21 cellular contexts compared by ENCODE assay signal in the genomic region with DNA sequence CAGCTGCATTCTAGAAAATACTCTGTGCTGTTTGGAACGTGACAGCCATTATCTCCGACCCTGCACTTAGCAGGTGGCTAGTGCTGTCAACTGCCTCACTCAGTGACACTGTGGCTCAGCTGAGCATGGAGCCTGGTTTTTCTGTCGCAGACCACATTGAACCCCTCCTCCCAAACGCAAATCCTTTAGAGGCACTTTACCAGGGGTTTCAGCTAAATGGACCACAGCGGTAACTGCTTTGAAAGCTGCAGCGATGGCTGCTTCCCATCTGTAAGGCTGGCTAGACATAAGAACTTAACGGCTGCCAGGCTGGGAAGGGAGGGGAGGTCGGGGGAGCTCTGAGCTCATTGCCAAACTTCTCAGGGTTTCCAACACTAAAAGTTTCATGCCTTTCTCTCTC. TPM values are rescaled to one million over a fixed set of nuclear protein-coding genes. Genes with fewer than 3 reads are reported as not detected.
DNase-seq lines count a peak whose midpoint lies in the region; ATAC-seq and TF ChIP-seq lines count a peak whose summit lies in the region.
"Had no signal": no experiment of that assay in that cellular context is flagged by ENCODE, and none has a peak within 500 bp of the region (broad histone marks: within the 10 kb centered on the region; RNA-seq: fewer than 3 reads in every experiment).

No MANE protein-coding gene starts in this region.

- H3K27me3 Mint-ChIP-seq in WTC11 (ENCODE audit: low read depth): no peaks in the 10 kb centered on the region
- H3K27me3 Mint-ChIP-seq in endothelial cell (ENCODE audit: unreplicated experiment): peaks cover 7% of the 10 kb centered on the region

- H3K36me3 Mint-ChIP-seq in WTC11 (no peaks in the 10 kb centered on the region), endothelial cell (ENCODE audit: low read depth, unreplicated experiment) (no peaks in the 10 kb centered on the region)

- H3K9me3 Mint-ChIP-seq in WTC11 (no peaks in the 10 kb centered on the region), endothelial cell (ENCODE audit: unreplicated experiment) (no peaks in the 10 kb centered on the region)

- H3K27me3 ChIP-seq in cardiac muscle cell: no peaks in the 10 kb centered on the region
- no peaks in the 10 kb centered on the region for H3K27me3 ChIP-seq in right cardiac atrium (ENCODE audit: control insufficient read depth, insufficient read depth)
- no peaks in the 10 kb centered on the region for H3K27me3 ChIP-seq in lower lobe of right lung (ENCODE audit: low read depth)
- H3K27me3 ChIP-seq in upper lobe of right lung: no peaks in the 10 kb centered on the region
- H3K27me3 ChIP-seq: MG63 had no signal

- peaks cover 14% of the 10 kb centered on the region for H3K4me1 Mint-ChIP-seq in WTC11
- H3K4me1 Mint-ChIP-seq in endothelial cell (ENCODE audit: unreplicated experiment): peaks cover 35% of the 10 kb centered on the region

- CTCF ChIA-PET in WTC11 (lab: Charles Lee): interaction anchor here (0.7 to 2.3 kb wide), 5 partner anchors 9 to 224 kb away, joined by 3 to 14 read pairs (median 3); a partner anchor contains a TSS

- peak overlapping the region; percentile 63 for H3K27ac ChIP-seq in cardiac muscle cell
- no peak overlapping the region for H3K27ac ChIP-seq in right cardiac atrium (ENCODE audit: low read length)
- H3K27ac ChIP-seq in lower lobe of right lung: peak overlapping the region; percentile 69
- H3K27ac ChIP-seq in upper lobe of right lung: peak overlapping the region; percentile 32
- H3K27ac ChIP-seq: GM23248 had no signal

- ATAC-seq in right cardiac atrium: no peak
- peak; percentile 32 for ATAC-seq in WTC11
- no peak for ATAC-seq in lower lobe of right lung
- ATAC-seq in upper lobe of right lung: no peak
- ATAC-seq: Right ventricle myocardium inferior had no signal

- POLR2A ChIA-PET in WTC11 (lab: Charles Lee): no interaction called here

- peak; percentile 13 to 61 for DNase-seq in cardiac muscle cell (ENCODE audit: low read depth in 1 of 2, low spot score in 1 of 2)
- no peak for DNase-seq in right cardiac atrium
- no peak for DNase-seq in WTC11 (ENCODE audit: low spot score)
- DNase-seq in lower lobe of right lung: no peak
- DNase-seq in upper lobe of right lung: peak; percentile 21
- no peak for DNase-seq in endothelial cell (ENCODE audit: low spot score)
- no peak for DNase-seq in NCI-H2196 treated with DMSO at 0.1 percent for 48 hours (lab: John Stamatoyannopoulos, UW; ENCODE audit: unreplicated experiment)
- DNase-seq: ACHN, C1 segment of cervical spinal cord, GM23248, HCEC 1CT, IMR-90, Kasumi-1, MG63, NCI-H1105, NCI-H2029 treated with DMSO at 0.1 percent for 48 hours, NCI-H446, NCI-H526 treated with DMSO at 0.1 percent for 48 hours, SW 1271 had no signal

- 28% methylated on average over 8 of the region's 8 CpGs for WGBS in right cardiac atrium

- H3K4me1 ChIP-seq in cardiac muscle cell (ENCODE audit: low read depth) (peaks cover 14% of the 10 kb centered on the region), right cardiac atrium (ENCODE audit: control insufficient read depth, insufficient read depth, low read length) (no peaks in the 10 kb centered on the region), lower lobe of right lung (no peaks in the 10 kb centered on the region), upper lobe of right lung (no peaks in the 10 kb centered on the region)

- H3K9me3 ChIP-seq in cardiac muscle cell (ENCODE audit: low read depth): no peaks in the 10 kb centered on the region
- H3K9me3 ChIP-seq in right cardiac atrium (ENCODE audit: control insufficient read depth, low read length): no peaks in the 10 kb centered on the region
- no peaks in the 10 kb centered on the region for H3K9me3 ChIP-seq in lower lobe of right lung
- no peaks in the 10 kb centered on the region for H3K9me3 ChIP-seq in upper lobe of right lung
- H3K9me3 ChIP-seq: MG63 had no signal

- H3K27ac Mint-ChIP-seq in WTC11 (no peak overlapping the region), endothelial cell (ENCODE audit: unreplicated experiment) (no peak overlapping the region)

- no peaks in the 10 kb centered on the region for H3K36me3 ChIP-seq in cardiac muscle cell
- H3K36me3 ChIP-seq in lower lobe of right lung: peaks cover 73% of the 10 kb centered on the region
- peaks cover 17% of the 10 kb centered on the region for H3K36me3 ChIP-seq in upper lobe of right lung
- H3K36me3 ChIP-seq: MG63 had no signal

- no peak overlapping the region for H3K4me3 Mint-ChIP-seq in WTC11
- H3K4me3 Mint-ChIP-seq in endothelial cell (ENCODE audit: unreplicated experiment): no peak overlapping the region

- intact Hi-C loops in right cardiac atrium (cut with DNase I): no loop called here
- intact Hi-C loops in lower lobe of right lung (cut with DNase I): no loop called here
- intact Hi-C loops in upper lobe of right lung (cut with DNase I): no loop called here

- H3K4me3 ChIP-seq in cardiac muscle cell: no peak overlapping the region
- H3K4me3 ChIP-seq in right cardiac atrium (ENCODE audit: low read length): no peak overlapping the region
- peak overlapping the region; percentile 57 for H3K4me3 ChIP-seq in lower lobe of right lung
- no peak overlapping the region for H3K4me3 ChIP-seq in upper lobe of right lung
- H3K4me3 ChIP-seq: GM23248, MG63 had no signal

- TF ChIP-seq CTCF in cardiac muscle cell (IDR thresholded peaks at IDR 0.05; ENCODE audit: low read depth, low read length): no peak
- no peak for TF ChIP-seq CTCF in WTC11 (IDR thresholded peaks at IDR 0.05)
- no peak for TF ChIP-seq CTCF in lower lobe of right lung (IDR thresholded peaks at IDR 0.05)
- TF ChIP-seq CTCF in upper lobe of right lung (IDR thresholded peaks at IDR 0.05): no peak
- no peak for TF ChIP-seq CTCF in endothelial cell (IDR thresholded peaks at IDR 0.05; ENCODE audit: unreplicated experiment)

TF ChIP-seq in WTC11, 78 proteins besides CTCF, POLR2A, EP300 and RAD21 (continues in another document):
- TF ChIP-seq, protein P1, sequence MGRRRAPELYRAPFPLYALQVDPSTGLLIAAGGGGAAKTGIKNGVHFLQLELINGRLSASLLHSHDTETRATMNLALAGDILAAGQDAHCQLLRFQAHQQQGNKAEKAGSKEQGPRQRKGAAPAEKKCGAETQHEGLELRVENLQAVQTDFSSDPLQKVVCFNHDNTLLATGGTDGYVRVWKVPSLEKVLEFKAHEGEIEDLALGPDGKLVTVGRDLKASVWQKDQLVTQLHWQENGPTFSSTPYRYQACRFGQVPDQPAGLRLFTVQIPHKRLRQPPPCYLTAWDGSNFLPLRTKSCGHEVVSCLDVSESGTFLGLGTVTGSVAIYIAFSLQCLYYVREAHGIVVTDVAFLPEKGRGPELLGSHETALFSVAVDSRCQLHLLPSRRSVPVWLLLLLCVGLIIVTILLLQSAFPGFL (CRISPR knock-in tag; IDR thresholded peaks at IDR 0.05; ENCODE audit: borderline replicate concordance): no peak
- TF ChIP-seq, protein P2, sequence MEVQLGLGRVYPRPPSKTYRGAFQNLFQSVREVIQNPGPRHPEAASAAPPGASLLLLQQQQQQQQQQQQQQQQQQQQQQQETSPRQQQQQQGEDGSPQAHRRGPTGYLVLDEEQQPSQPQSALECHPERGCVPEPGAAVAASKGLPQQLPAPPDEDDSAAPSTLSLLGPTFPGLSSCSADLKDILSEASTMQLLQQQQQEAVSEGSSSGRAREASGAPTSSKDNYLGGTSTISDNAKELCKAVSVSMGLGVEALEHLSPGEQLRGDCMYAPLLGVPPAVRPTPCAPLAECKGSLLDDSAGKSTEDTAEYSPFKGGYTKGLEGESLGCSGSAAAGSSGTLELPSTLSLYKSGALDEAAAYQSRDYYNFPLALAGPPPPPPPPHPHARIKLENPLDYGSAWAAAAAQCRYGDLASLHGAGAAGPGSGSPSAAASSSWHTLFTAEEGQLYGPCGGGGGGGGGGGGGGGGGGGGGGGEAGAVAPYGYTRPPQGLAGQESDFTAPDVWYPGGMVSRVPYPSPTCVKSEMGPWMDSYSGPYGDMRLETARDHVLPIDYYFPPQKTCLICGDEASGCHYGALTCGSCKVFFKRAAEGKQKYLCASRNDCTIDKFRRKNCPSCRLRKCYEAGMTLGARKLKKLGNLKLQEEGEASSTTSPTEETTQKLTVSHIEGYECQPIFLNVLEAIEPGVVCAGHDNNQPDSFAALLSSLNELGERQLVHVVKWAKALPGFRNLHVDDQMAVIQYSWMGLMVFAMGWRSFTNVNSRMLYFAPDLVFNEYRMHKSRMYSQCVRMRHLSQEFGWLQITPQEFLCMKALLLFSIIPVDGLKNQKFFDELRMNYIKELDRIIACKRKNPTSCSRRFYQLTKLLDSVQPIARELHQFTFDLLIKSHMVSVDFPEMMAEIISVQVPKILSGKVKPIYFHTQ (CRISPR knock-in tag; IDR thresholded peaks at IDR 0.05): no peak
- TF ChIP-seq SMAD4 (CRISPR knock-in tag; IDR thresholded peaks at IDR 0.05) (no peak), ZNF121 (CRISPR knock-in tag; IDR thresholded peaks at IDR 0.05) (no peak), NFE2L1 (CRISPR knock-in tag; IDR thresholded peaks at IDR 0.05) (no peak)
- TF ChIP-seq, protein P3, sequence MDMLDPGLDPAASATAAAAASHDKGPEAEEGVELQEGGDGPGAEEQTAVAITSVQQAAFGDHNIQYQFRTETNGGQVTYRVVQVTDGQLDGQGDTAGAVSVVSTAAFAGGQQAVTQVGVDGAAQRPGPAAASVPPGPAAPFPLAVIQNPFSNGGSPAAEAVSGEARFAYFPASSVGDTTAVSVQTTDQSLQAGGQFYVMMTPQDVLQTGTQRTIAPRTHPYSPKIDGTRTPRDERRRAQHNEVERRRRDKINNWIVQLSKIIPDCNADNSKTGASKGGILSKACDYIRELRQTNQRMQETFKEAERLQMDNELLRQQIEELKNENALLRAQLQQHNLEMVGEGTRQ (CRISPR knock-in tag; IDR thresholded peaks at IDR 0.05): no peak
- TF ChIP-seq, protein P4, sequence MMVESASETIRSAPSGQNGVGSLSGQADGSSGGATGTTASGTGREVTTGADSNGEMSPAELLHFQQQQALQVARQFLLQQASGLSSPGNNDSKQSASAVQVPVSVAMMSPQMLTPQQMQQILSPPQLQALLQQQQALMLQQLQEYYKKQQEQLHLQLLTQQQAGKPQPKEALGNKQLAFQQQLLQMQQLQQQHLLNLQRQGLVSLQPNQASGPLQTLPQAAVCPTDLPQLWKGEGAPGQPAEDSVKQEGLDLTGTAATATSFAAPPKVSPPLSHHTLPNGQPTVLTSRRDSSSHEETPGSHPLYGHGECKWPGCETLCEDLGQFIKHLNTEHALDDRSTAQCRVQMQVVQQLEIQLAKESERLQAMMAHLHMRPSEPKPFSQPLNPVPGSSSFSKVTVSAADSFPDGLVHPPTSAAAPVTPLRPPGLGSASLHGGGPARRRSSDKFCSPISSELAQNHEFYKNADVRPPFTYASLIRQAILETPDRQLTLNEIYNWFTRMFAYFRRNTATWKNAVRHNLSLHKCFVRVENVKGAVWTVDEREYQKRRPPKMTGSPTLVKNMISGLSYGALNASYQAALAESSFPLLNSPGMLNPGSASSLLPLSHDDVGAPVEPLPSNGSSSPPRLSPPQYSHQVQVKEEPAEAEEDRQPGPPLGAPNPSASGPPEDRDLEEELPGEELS (CRISPR knock-in tag; IDR thresholded peaks at IDR 0.05): no peak

RNA-seq across cellular contexts. Expression of a gene that starts 8.1 kb away (rescaled TPM):
- total RNA-seq in cardiac muscle cell (0.60 and 1.0 TPM in 2 replicates), right cardiac atrium (under 1 TPM in 2 of 4 donors, not detected in 2; 0.11 to 0.89 TPM), WTC11 (2021) (1.7 to 1.9 TPM (median 1.8 TPM) in 3 replicates), lower lobe of right lung (2,258 TPM), upper lobe of right lung (2,903 TPM), endothelial cell (ENCODE audit: unreplicated experiment) (0.41 TPM)
- polyA plus RNA-seq in cardiac muscle cell (1.7 and 1.8 TPM in 2 replicates), right cardiac atrium (not detected)
- total RNA-seq: GM23248, IMR-90, SK-MEL-5 had no signal
- polyA plus RNA-seq: GM23248, IMR-90 had no signal

Comparison
In these comparisons a context has a peak if more than half of its experiments do, and no peak if none do; other contexts are left out.
1. DNase-seq: peak in cardiac muscle cell (2 of 2) and upper lobe of right lung (single experiment); none in right cardiac atrium (0 of 3), WTC11 (single experiment), lower lobe of right lung (single experiment), endothelial cell (single experiment) and NCI-H2196 treated with DMSO at 0.1 percent for 48 hours (single experiment).
2. RNA of a gene that starts 8.1 kb away (total RNA-seq): 2,903 TPM in upper lobe of right lung (single experiment) and 2,258 TPM in lower lobe of right lung (single experiment); 1.7 to 1.9 TPM in WTC11, 0.60 to 1.0 TPM in cardiac muscle cell, 0.41 TPM in endothelial cell (single experiment) and 0.11 to 0.89 TPM in right cardiac atrium; every median in the first group is over 100 times any median in the second.